Comparison of ENCODE assay signal across 14 cellular contexts in the genomic region with DNA sequence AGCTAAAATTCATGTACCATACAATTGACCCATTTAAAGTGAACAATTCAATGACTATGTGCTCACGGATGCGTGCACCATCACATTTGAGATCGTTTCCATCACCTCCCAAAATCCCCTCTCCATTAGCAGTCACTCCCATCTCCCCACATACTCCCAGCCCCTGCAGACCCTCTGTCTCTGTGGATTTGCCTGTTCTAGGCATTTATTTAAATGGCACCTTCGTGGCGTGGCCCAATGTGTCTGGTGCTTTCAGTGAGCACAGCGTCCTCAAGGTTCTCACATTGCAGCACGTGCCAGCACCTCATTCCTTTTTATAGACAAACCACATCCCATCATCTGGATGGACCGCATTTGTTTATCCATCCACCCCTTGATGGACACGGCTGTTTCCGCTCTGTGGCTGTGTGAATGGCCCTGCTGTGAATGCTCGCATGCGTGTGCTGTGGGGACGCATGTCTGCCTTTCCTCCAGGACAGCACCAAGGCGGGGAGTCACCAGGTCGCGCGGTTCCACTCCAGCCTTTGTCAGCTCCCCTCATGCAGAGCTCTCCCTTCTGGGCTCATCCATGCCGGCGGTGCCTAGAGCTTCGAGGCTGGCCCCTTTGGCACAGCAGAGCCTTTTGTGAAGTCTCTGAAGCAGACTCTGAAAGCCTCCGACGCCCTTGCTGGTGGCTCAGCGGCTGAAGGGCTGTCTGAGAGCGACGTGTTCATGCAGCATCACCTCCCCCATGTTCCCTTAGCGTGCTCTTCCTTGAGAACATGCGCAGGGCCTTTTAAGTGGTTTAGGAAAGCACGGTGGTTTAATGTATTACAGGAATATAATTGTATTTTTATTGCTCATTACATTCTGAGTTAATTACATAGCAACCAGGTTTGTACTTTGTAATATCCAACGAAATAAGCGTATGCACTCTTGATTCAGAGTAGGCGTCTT.
DNase-seq lines count a peak whose midpoint lies in the region; ATAC-seq and TF ChIP-seq lines count a peak whose summit lies in the region.
"Had no signal": no experiment of that assay in that cellular context is flagged by ENCODE, and none has a peak within 500 bp of the region (broad histone marks: within the 10 kb centered on the region; RNA-seq: fewer than 3 reads in every experiment).

No MANE protein-coding gene starts in this region.

- ATAC-seq in gastroesophageal sphincter (no peak), T-helper 17 cell (no peak), GM18505 (IDR thresholded peaks at IDR 0.05; ENCODE audit: unreplicated experiment) (no peak)
- ATAC-seq: foreskin keratinocyte had no signal

- no peak overlapping the region for H3K27ac ChIP-seq in gastroesophageal sphincter
- H3K27ac ChIP-seq: foreskin keratinocyte had no signal

- H3K4me3 Mint-ChIP-seq in T-helper 17 cell = no peak overlapping the region
- H3K4me3 Mint-ChIP-seq: activated CD4-positive, alpha-beta T cell treated with anti-CD3 and anti-CD28 coated beads, Interleukin-2, amount 10 ng/mL, durations not matched to agents 24 days and 14 days; B cell had no signal

- H3K27ac Mint-ChIP-seq in T-helper 17 cell = no peak overlapping the region
- H3K27ac Mint-ChIP-seq: activated CD4-positive, alpha-beta T cell treated with anti-CD3 and anti-CD28 coated beads, Interleukin-2, amount 10 ng/mL, durations not matched to agents 24 days and 14 days; B cell had no signal

- H3K4me1 Mint-ChIP-seq in T-helper 17 cell = no peaks in the 10 kb centered on the region
- H3K4me1 Mint-ChIP-seq: activated CD4-positive, alpha-beta T cell treated with anti-CD3 and anti-CD28 coated beads, Interleukin-2, amount 10 ng/mL, durations not matched to agents 24 days and 14 days; B cell had no signal

- peaks cover 0 to 10% (median 0%) of the 10 kb centered on the region in 3 donors for H3K4me1 ChIP-seq in gastroesophageal sphincter
- H3K4me1 ChIP-seq: foreskin keratinocyte, HAP-1 had no signal

- TF ChIP-seq CTCF in gastroesophageal sphincter (IDR thresholded peaks at IDR 0.05) = no peak

- H3K36me3 Mint-ChIP-seq in T-helper 17 cell (ENCODE audit: low read depth) = no peaks in the 10 kb centered on the region

- H3K36me3 ChIP-seq in gastroesophageal sphincter = no peaks in the 10 kb centered on the region
- H3K36me3 ChIP-seq: HAP-1 had no signal

- TF ChIP-seq POLR2A in gastroesophageal sphincter (IDR thresholded peaks at IDR 0.05) (no peak), GM18505 (IDR thresholded peaks at IDR 0.05; ENCODE audit: borderline replicate concordance, extremely low read depth, insufficient read depth, insufficient read length) (no peak)

- no peak for TF ChIP-seq EP300 in gastroesophageal sphincter (IDR thresholded peaks at IDR 0.05)

- no peaks in the 10 kb centered on the region for H3K9me3 ChIP-seq in gastroesophageal sphincter
- no peaks in the 10 kb centered on the region for H3K9me3 ChIP-seq in T-helper 17 cell (ENCODE audit: control insufficient read depth, low read length, poor library complexity, severe bottlenecking)
- H3K9me3 ChIP-seq: HAP-1 had no signal

- H3K27me3 ChIP-seq in gastroesophageal sphincter = peaks cover 52% of the 10 kb centered on the region
- H3K27me3 ChIP-seq: foreskin keratinocyte had no signal

- H3K27me3 Mint-ChIP-seq in T-helper 17 cell = peaks cover 8% of the 10 kb centered on the region
- H3K27me3 Mint-ChIP-seq: activated CD4-positive, alpha-beta T cell treated with anti-CD3 and anti-CD28 coated beads, Interleukin-2, amount 10 ng/mL, durations not matched to agents 24 days and 14 days had no signal

- WGBS in gastroesophageal sphincter (ENCODE audit: low coverage in 1 of 2), 2 donors = 68 to 79% methylated on average over 13 to 14 of the region's 31 CpGs

- DNase-seq in DMS79 treated with DMSO at 0.1 percent for 48 hours (lab: John Stamatoyannopoulos, UW) (peak; percentile 95), KBM-7 (peak; percentile 41), ecto neural progenitor cell (ENCODE audit: low spot score) (peak; percentile 38), retina (peak; percentile 71), T-helper 17 cell (no peak)
- DNase-seq: activated CD4-positive, alpha-beta T cell treated with anti-CD3 and anti-CD28 coated beads, Interleukin-2, amount 10 ng/mL, durations not matched to agents 24 days and 14 days; activated naive CD4-positive, alpha-beta T cell; foreskin keratinocyte; NCI-H1436 treated with DMSO at 0.1 percent for 48 hours; NCI-H526 treated with DMSO at 0.1 percent for 48 hours had no signal

- in situ Hi-C loops in KBM-7 (cut with MboI; ENCODE audit: low pct_unique_long_range_greater_than_20kb, low sequenced_read_pairs) = no loop called here

- H3K4me3 ChIP-seq in gastroesophageal sphincter = no peak overlapping the region
- H3K4me3 ChIP-seq: HAP-1 had no signal

Comparison
In these comparisons a context has a peak if more than half of its experiments do, and no peak if none do; other contexts are left out.
1. DNase-seq: peak in DMS79 treated with DMSO at 0.1 percent for 48 hours (single experiment), KBM-7 (single experiment), ecto neural progenitor cell (single experiment) and retina (single experiment); none in T-helper 17 cell (0 of 3).